ENCODE assay signal across 10 cellular contexts in genomic region chr10:52951819-52952218, GRCh38.
A peak's percentile ranks its signal among the peaks of the same experiment; 100 is the strongest.
DNase-seq lines count a peak whose midpoint lies in the region; ATAC-seq and TF ChIP-seq lines count a peak whose summit lies in the region.
"Had no signal": no experiment of that assay in that cellular context is flagged by ENCODE, and none has a peak within 500 bp of the region (broad histone marks: within the 10 kb centered on the region; RNA-seq: fewer than 3 reads in every experiment).

No MANE protein-coding gene starts in this region.

- peaks cover 5% of the 10 kb centered on the region for H3K9me3 Mint-ChIP-seq in CD4-positive, alpha-beta T cell
- H3K9me3 Mint-ChIP-seq: stimulated activated naive CD8-positive, alpha-beta T cell treated with anti-CD3 and anti-CD28 coated beads, Interleukin-15, Interleukin-2, amounts not matched to agents 100 ng/mL and 50 ng/mL, for 24 hours had no signal

- H3K4me3 ChIP-seq in fibroblast of pulmonary artery (replicated peaks; ENCODE audit: low read depth, low read length) (no peak overlapping the region), smooth muscle cell (no peak overlapping the region)

- no peaks in the 10 kb centered on the region for H3K79me2 ChIP-seq in smooth muscle cell (ENCODE audit: low read depth)

- POLR2A ChIA-PET in CD4-positive, alpha-beta T cell (lab: Charles Lee) = no interaction called here

- no peaks in the 10 kb centered on the region for H3K36me3 ChIP-seq in smooth muscle cell (ENCODE audit: low read depth)

- peak overlapping the region; percentile 44 for H3K4me2 ChIP-seq in smooth muscle cell

- 25% methylated on average over 5 of the region's 5 CpGs for WGBS in smooth muscle cell (ENCODE audit: low lambda C conversion rate)

- no peak overlapping the region for H3K27ac Mint-ChIP-seq in CD4-positive, alpha-beta T cell
- H3K27ac Mint-ChIP-seq: stimulated activated naive CD8-positive, alpha-beta T cell treated with anti-CD3 and anti-CD28 coated beads, Interleukin-15, Interleukin-2, amounts not matched to agents 100 ng/mL and 50 ng/mL, for 24 hours had no signal

- ATAC-seq in GM18873 (IDR thresholded peaks at IDR 0.05; ENCODE audit: low FRiP score, unreplicated experiment) = peak; percentile 81
- ATAC-seq in HG03025 (IDR thresholded peaks at IDR 0.05; ENCODE audit: low FRiP score, unreplicated experiment) = peak; percentile 97
- ATAC-seq in CD4-positive, alpha-beta T cell (ENCODE audit: poor library complexity) = no peak

- peaks cover 16% of the 10 kb centered on the region for H3F3A ChIP-seq in smooth muscle cell (ENCODE audit: low read depth)

- TF ChIP-seq CTCF in C4-2B (conservative IDR thresholded peaks at IDR 0.05) = peak; percentile 57
- TF ChIP-seq CTCF in fibroblast of pulmonary artery (IDR thresholded peaks at IDR 0.05; ENCODE audit: low read length, missing control alignments) = peak; percentile 73
- peak; percentile 47 for TF ChIP-seq CTCF in smooth muscle cell (IDR thresholded peaks at IDR 0.05; ENCODE audit: borderline replicate concordance, insufficient read depth, poor library complexity, severe bottlenecking)
- TF ChIP-seq CTCF in CD4-positive, alpha-beta T cell (IDR thresholded peaks at IDR 0.05) = no peak

- no peaks in the 10 kb centered on the region for H3K27me3 ChIP-seq in smooth muscle cell (ENCODE audit: low read depth)
- H3K27me3 ChIP-seq in CD4-positive, alpha-beta T cell (ENCODE audit: control insufficient read depth, insufficient read depth, low read length) = no peaks in the 10 kb centered on the region

- no peaks in the 10 kb centered on the region for H3K27me3 Mint-ChIP-seq in CD4-positive, alpha-beta T cell
- H3K27me3 Mint-ChIP-seq: stimulated activated naive CD8-positive, alpha-beta T cell treated with anti-CD3 and anti-CD28 coated beads, Interleukin-15, Interleukin-2, amounts not matched to agents 100 ng/mL and 50 ng/mL, for 24 hours had no signal

- no peak overlapping the region for H3K9ac ChIP-seq in smooth muscle cell (ENCODE audit: low read depth)

- peak overlapping the region; percentile 72 for H2AFZ ChIP-seq in smooth muscle cell (ENCODE audit: low read depth)

- intact Hi-C loops in CD4-positive, alpha-beta T cell (cut with DNase I, micrococcal nuclease) = no loop called here

- H3K27ac ChIP-seq in C4-2B (no peak overlapping the region), smooth muscle cell (ENCODE audit: low read depth) (no peak overlapping the region)
- no peak overlapping the region for H3K27ac ChIP-seq in CD4-positive, alpha-beta T cell (ENCODE audit: low read depth, low read length)
- H3K27ac ChIP-seq: epithelial cell of prostate had no signal

- no peaks in the 10 kb centered on the region for H3K36me3 Mint-ChIP-seq in CD4-positive, alpha-beta T cell (ENCODE audit: low read depth)

- H3K9me3 ChIP-seq in smooth muscle cell (replicated peaks; ENCODE audit: low read depth) = no peaks in the 10 kb centered on the region
- peaks cover 4% of the 10 kb centered on the region for H3K9me3 ChIP-seq in CD4-positive, alpha-beta T cell (ENCODE audit: control insufficient read depth, low read length)

- peaks cover 2% of the 10 kb centered on the region for H3K4me1 ChIP-seq in smooth muscle cell (ENCODE audit: low read depth)

- H4K20me1 ChIP-seq in smooth muscle cell (ENCODE audit: low read depth) = no peaks in the 10 kb centered on the region

- H3K4me3 Mint-ChIP-seq in CD4-positive, alpha-beta T cell = no peak overlapping the region
- H3K4me3 Mint-ChIP-seq: stimulated activated naive CD8-positive, alpha-beta T cell treated with anti-CD3 and anti-CD28 coated beads, Interleukin-15, Interleukin-2, amounts not matched to agents 100 ng/mL and 50 ng/mL, for 24 hours had no signal

- CTCF ChIA-PET in CD4-positive, alpha-beta T cell (lab: Charles Lee) = no interaction called here

- H3K4me1 Mint-ChIP-seq in CD4-positive, alpha-beta T cell (ENCODE audit: low read depth) = no peaks in the 10 kb centered on the region

- DNase-seq in NCI-H774 (lab: John Stamatoyannopoulos, UW) = peak; percentile 9
- DNase-seq in fibroblast of pulmonary artery (ENCODE audit: low read depth) = peak; percentile 74
- no peak for DNase-seq in smooth muscle cell (lab: John Stamatoyannopoulos, UW; ENCODE audit: unreplicated experiment)
- DNase-seq in CD4-positive, alpha-beta T cell = no peak
- no peak for DNase-seq in NCI-H2227 treated with DMSO at 0.1 percent for 48 hours (lab: John Stamatoyannopoulos, UW)

Comparison
In these comparisons a context has a peak if more than half of its experiments do, and no peak if none do; other contexts are left out.
1. DNase-seq: peak in NCI-H774 (single experiment) and fibroblast of pulmonary artery (single experiment); none in smooth muscle cell (single experiment), CD4-positive, alpha-beta T cell (0 of 10) and NCI-H2227 treated with DMSO at 0.1 percent for 48 hours (single experiment).